In the genomic region with DNA sequence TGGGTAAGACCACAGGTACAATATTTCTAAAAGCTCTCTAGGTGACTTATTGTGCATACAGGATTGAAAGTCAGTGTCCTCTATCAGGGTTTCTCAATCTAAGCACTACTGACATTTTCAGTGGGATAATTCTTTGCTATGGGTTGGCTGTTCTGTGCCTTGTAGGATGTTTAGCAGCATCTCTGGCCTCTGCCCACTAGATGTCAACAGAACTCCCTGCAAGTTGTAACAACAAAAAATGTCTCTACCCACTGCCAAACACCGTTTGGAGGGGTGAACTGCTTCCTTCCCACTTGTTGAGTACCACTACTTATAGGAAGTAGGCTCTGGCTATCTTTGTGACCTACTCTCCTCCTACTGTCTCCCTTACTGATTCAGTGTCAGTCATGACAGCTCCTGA, we compare ENCODE assay signal across 32 cellular contexts.
A peak's percentile ranks its signal among the peaks of the same experiment; 100 is the strongest.
DNase-seq lines count a peak whose midpoint lies in the region; ATAC-seq and TF ChIP-seq lines count a peak whose summit lies in the region.
"Had no signal": no experiment of that assay in that cellular context is flagged by ENCODE, and none has a peak within 500 bp of the region (broad histone marks: within the 10 kb centered on the region; RNA-seq: fewer than 3 reads in every experiment).

No MANE protein-coding gene starts in this region.

- H3K27ac ChIP-seq in A673 (ENCODE audit: low read depth, low read length, poor library complexity, severe bottlenecking): no peak overlapping the region
- H3K27ac ChIP-seq in GM23338 (ENCODE audit: low read depth): no peak overlapping the region
- no peak overlapping the region for H3K27ac ChIP-seq in heart left ventricle
- H3K27ac ChIP-seq: esophagus muscularis mucosa, gastrocnemius medialis, lower lobe of right lung, PC-9, psoas muscle, SK-N-MC had no signal

- TF ChIP-seq CTCF in A673 (conservative IDR thresholded peaks at IDR 0.05; ENCODE audit: low read depth, low read length) (peak; percentile 38; the same call in 1 of the 2 replicates), GM23338 (conservative IDR thresholded peaks at IDR 0.05; ENCODE audit: low read depth in 2 of 2) (peak; percentile 43 to 62; a peak in 3 of 4 replicates), NB4 (IDR thresholded peaks at IDR 0.05; ENCODE audit: low read depth, low read length) (no peak), heart left ventricle (IDR thresholded peaks at IDR 0.05) (no peak)

- H3F3A ChIP-seq in GM23338 (replicated peaks; ENCODE audit: low read depth): no peaks in the 10 kb centered on the region

- peaks cover 4% of the 10 kb centered on the region; the same call in 1 of the 2 replicates for H3K9me2 ChIP-seq in GM23338 (ENCODE audit: insufficient read depth)

- H3K4me1 ChIP-seq in A673 (ENCODE audit: insufficient read depth, low read length, poor library complexity, severe bottlenecking) (peaks cover 5% of the 10 kb centered on the region), GM23338 (ENCODE audit: insufficient read depth) (no peaks in the 10 kb centered on the region), heart left ventricle (no peaks in the 10 kb centered on the region)
- H3K4me1 ChIP-seq: esophagus muscularis mucosa, gastrocnemius medialis, lower lobe of right lung, psoas muscle had no signal

- no peaks in the 10 kb centered on the region for H3K79me2 ChIP-seq in GM23338 (replicated peaks; ENCODE audit: insufficient read depth)

- no TSS peak for BruUV-seq in A673 (replicated peaks; lab: Mats Ljungman, UMichigan)

- H3K27ac Mint-ChIP-seq in GM23338: no peak overlapping the region
- H3K27ac Mint-ChIP-seq: activated CD4-positive, alpha-beta T cell treated with anti-CD3 and anti-CD28 coated beads for 36 hours; activated naive CD4-positive, alpha-beta T cell treated with anti-CD3 and anti-CD28 coated beads, Interleukin-2, amount 10 ng/mL, durations not matched to agents 7 days and 5 days; activated T-helper 17 cell treated with anti-CD3 and anti-CD28 coated beads, Interleukin-2, amount 50 U/mL, for 72 hours; brain; naive thymus-derived CD8-positive, alpha-beta T cell; stimulated activated naive CD8-positive, alpha-beta T cell treated with anti-CD3 and anti-CD28 coated beads, Interleukin-15, Interleukin-2, amounts not matched to agents 100 ng/mL and 50 ng/mL, for 24 hours had no signal

- no peaks in the 10 kb centered on the region for H3K27me3 Mint-ChIP-seq in GM23338 (ENCODE audit: insufficient read depth, low read depth, poor library complexity)
- H3K27me3 Mint-ChIP-seq: activated CD4-positive, alpha-beta T cell treated with anti-CD3 and anti-CD28 coated beads for 36 hours; activated naive CD4-positive, alpha-beta T cell treated with anti-CD3 and anti-CD28 coated beads, Interleukin-2, amount 10 ng/mL, durations not matched to agents 7 days and 5 days; activated T-helper 17 cell treated with anti-CD3 and anti-CD28 coated beads, Interleukin-2, amount 50 U/mL, for 72 hours; brain; stimulated activated naive CD8-positive, alpha-beta T cell treated with anti-CD3 and anti-CD28 coated beads, Interleukin-15, Interleukin-2, amounts not matched to agents 100 ng/mL and 50 ng/mL, for 24 hours had no signal

- H3K27me3 ChIP-seq in A673 (replicated peaks; ENCODE audit: insufficient read depth, low read depth, low read length, poor library complexity): no peaks in the 10 kb centered on the region
- no peaks in the 10 kb centered on the region for H3K27me3 ChIP-seq in GM23338 (ENCODE audit: insufficient read depth)
- no peaks in the 10 kb centered on the region for H3K27me3 ChIP-seq in heart left ventricle
- H3K27me3 ChIP-seq: esophagus muscularis mucosa, gastrocnemius medialis had no signal

- H3K4me3 ChIP-seq in A673 (ENCODE audit: low read depth, low read length, poor library complexity, severe bottlenecking): no peak overlapping the region
- H3K4me3 ChIP-seq in GM23338: no peak overlapping the region
- no peak overlapping the region for H3K4me3 ChIP-seq in NB4 (ENCODE audit: low read depth, low read length)
- no peak overlapping the region for H3K4me3 ChIP-seq in heart left ventricle
- H3K4me3 ChIP-seq: esophagus muscularis mucosa, gastrocnemius medialis, lower lobe of right lung, PC-9, psoas muscle, SK-N-MC had no signal

- H3K4me1 Mint-ChIP-seq in GM23338: no peaks in the 10 kb centered on the region
- H3K4me1 Mint-ChIP-seq: activated CD4-positive, alpha-beta T cell treated with anti-CD3 and anti-CD28 coated beads for 36 hours; activated naive CD4-positive, alpha-beta T cell treated with anti-CD3 and anti-CD28 coated beads, Interleukin-2, amount 10 ng/mL, durations not matched to agents 7 days and 5 days; activated T-helper 17 cell treated with anti-CD3 and anti-CD28 coated beads, Interleukin-2, amount 50 U/mL, for 72 hours; naive thymus-derived CD8-positive, alpha-beta T cell had no signal

- 15 to 45% (median 18%) methylated on average over 1 of the region's 1 CpG for WGBS in heart left ventricle, 4 donors

- DNase-seq in A673 (ENCODE audit: low spot score) (peak; percentile 29), GM23338 (ENCODE audit: low spot score) (peak; percentile 38), NB4 (ENCODE audit: low read depth) (peak; percentile 7), fibroblast of peridontal ligament (ENCODE audit: extremely low read depth) (peak; percentile 1), ureter (ENCODE audit: low spot score) (no peak), NCI-H2171 (lab: John Stamatoyannopoulos, UW) (no peak), heart left ventricle (no peak)
- DNase-seq: ACHN; activated CD4-positive, alpha-beta T cell treated with anti-CD3 and anti-CD28 coated beads for 36 hours; activated naive CD4-positive, alpha-beta T cell treated with anti-CD3 and anti-CD28 coated beads, Interleukin-2, amount 10 ng/mL, durations not matched to agents 7 days and 5 days; cerebellar nuclear complex; dermis blood vessel endothelial cell; DMS79; gastrocnemius medialis; lower lobe of right lung; naive thymus-derived CD8-positive, alpha-beta T cell; NCI-H1048; NCI-H1694; NCI-H510A treated with DMSO at 0.1 percent for 48 hours; NK-92 treated with Interleukin-12 subunit alpha and Interleukin-12 subunit beta, amount 100 ng/mL, for 24 hours; occipital lobe; PC-9; psoas muscle; stimulated activated CD8-positive, alpha-beta memory T cell treated with anti-CD3 and anti-CD28 coated beads, Interleukin-4, amount 100 ng/mL, for 48 hours; T-helper 1 cell had no signal

- H3K36me3 ChIP-seq in A673 (ENCODE audit: insufficient read depth, low read length, poor library complexity, severe bottlenecking) (no peaks in the 10 kb centered on the region), GM23338 (ENCODE audit: insufficient read depth) (no peaks in the 10 kb centered on the region), heart left ventricle (no peaks in the 10 kb centered on the region)
- H3K36me3 ChIP-seq: esophagus muscularis mucosa, gastrocnemius medialis, lower lobe of right lung had no signal

- ATAC-seq in GM23338: peak; percentile 55
- ATAC-seq in esophagus mucosa: no peak
- ATAC-seq in heart left ventricle: no peak
- ATAC-seq: activated CD4-positive, alpha-beta T cell treated with anti-CD3 and anti-CD28 coated beads for 36 hours; activated T-helper 17 cell treated with anti-CD3 and anti-CD28 coated beads, Interleukin-2, amount 50 U/mL, for 72 hours; gastrocnemius medialis; lower lobe of right lung; naive thymus-derived CD8-positive, alpha-beta T cell; psoas muscle; sciatic nerve had no signal

- H3K9me3 ChIP-seq in A673 (ENCODE audit: low read depth, low read length, poor library complexity, severe bottlenecking) (no peaks in the 10 kb centered on the region), heart left ventricle (peaks cover 0 to 3% (median 0%) of the 10 kb centered on the region in 12 donors)
- H3K9me3 ChIP-seq: esophagus muscularis mucosa, gastrocnemius medialis, lower lobe of right lung, psoas muscle had no signal

- TF ChIP-seq POLR2A in NB4 (IDR thresholded peaks at IDR 0.05; ENCODE audit: extremely low read depth, insufficient read length): no peak
- no peak for TF ChIP-seq POLR2A in heart left ventricle (IDR thresholded peaks at IDR 0.05)

- no peak overlapping the region for H3K4me3 Mint-ChIP-seq in GM23338
- H3K4me3 Mint-ChIP-seq: activated CD4-positive, alpha-beta T cell treated with anti-CD3 and anti-CD28 coated beads for 36 hours; activated naive CD4-positive, alpha-beta T cell treated with anti-CD3 and anti-CD28 coated beads, Interleukin-2, amount 10 ng/mL, durations not matched to agents 7 days and 5 days; activated T-helper 17 cell treated with anti-CD3 and anti-CD28 coated beads, Interleukin-2, amount 50 U/mL, for 72 hours; brain; naive thymus-derived CD8-positive, alpha-beta T cell; stimulated activated naive CD8-positive, alpha-beta T cell treated with anti-CD3 and anti-CD28 coated beads, Interleukin-15, Interleukin-2, amounts not matched to agents 100 ng/mL and 50 ng/mL, for 24 hours had no signal

- peaks cover 7% of the 10 kb centered on the region; the same call in 2 of the 3 replicates for H3K9me3 Mint-ChIP-seq in GM23338
- H3K9me3 Mint-ChIP-seq: brain; stimulated activated naive CD8-positive, alpha-beta T cell treated with anti-CD3 and anti-CD28 coated beads, Interleukin-15, Interleukin-2, amounts not matched to agents 100 ng/mL and 50 ng/mL, for 24 hours had no signal

- H4K20me1 ChIP-seq in GM23338 (replicated peaks; ENCODE audit: insufficient read depth): no peaks in the 10 kb centered on the region

- no peak overlapping the region for H3K4me2 ChIP-seq in GM23338
- H3K4me2 ChIP-seq: PC-9 had no signal

- no peaks in the 10 kb centered on the region for H3K36me3 Mint-ChIP-seq in GM23338 (ENCODE audit: low read depth)
- H3K36me3 Mint-ChIP-seq: activated naive CD4-positive, alpha-beta T cell treated with anti-CD3 and anti-CD28 coated beads, Interleukin-2, amount 10 ng/mL, durations not matched to agents 7 days and 5 days; brain; naive thymus-derived CD8-positive, alpha-beta T cell had no signal

- intact Hi-C loops in A673 (cut with micrococcal nuclease; ENCODE audit: unreplicated experiment): no loop called here
- intact Hi-C loops in heart left ventricle (cut with DNase I): no loop called here

- H2AFZ ChIP-seq in GM23338: no peak overlapping the region
- H2AFZ ChIP-seq: PC-9 had no signal

- CTCF ChIA-PET in A673 (lab: Charles Lee): no interaction called here

- POLR2A ChIA-PET in A673 (lab: Charles Lee; ENCODE audit: low non-redundant PET): no interaction called here

TF ChIP-seq in GM23338, 12 proteins besides CTCF, POLR2A, EP300 and RAD21 (continues in another document):
- TF ChIP-seq STAT1 (IDR thresholded peaks at IDR 0.05; ENCODE audit: unreplicated experiment): no peak

Comparison
In these comparisons a context has a peak if more than half of its experiments do, and no peak if none do; other contexts are left out.
1. DNase-seq: peak in A673 (single experiment), GM23338 (single experiment), NB4 (single experiment) and fibroblast of peridontal ligament (single experiment); none in ureter (single experiment), NCI-H2171 (single experiment) and heart left ventricle (0 of 5).
2. CTCF ChIP-seq: peak in A673 (single experiment) and GM23338 (2 of 2); none in NB4 (single experiment) and heart left ventricle (0 of 12).